8 cellular contexts compared by ENCODE assay signal in genomic region chr19:17305211-17305516, GRCh38. TPM values are rescaled to one million over a fixed set of nuclear protein-coding genes. Genes with fewer than 3 reads are reported as not detected.
A peak's percentile ranks its signal among the peaks of the same experiment; 100 is the strongest.
DNase-seq lines count a peak whose midpoint lies in the region; ATAC-seq and TF ChIP-seq lines count a peak whose summit lies in the region.

No MANE protein-coding gene starts in this region.

- H3K4me3 ChIP-seq in AG09309 (ENCODE audit: control insufficient read depth, low read depth, low read length), result peak overlapping the region; percentile 77
- peak overlapping the region; percentile 89 for H3K4me3 ChIP-seq in Jurkat, Clone E6-1 (ENCODE audit: low read length)
- peak overlapping the region; percentile 89 for H3K4me3 ChIP-seq in choroid plexus epithelial cell (ENCODE audit: low read depth, low read length)

- no peaks in the 10 kb centered on the region for H3K36me3 Mint-ChIP-seq in natural killer cell

- H3K9me3 Mint-ChIP-seq in natural killer cell, result no peaks in the 10 kb centered on the region

- no peaks in the 10 kb centered on the region for H3K27me3 Mint-ChIP-seq in natural killer cell (ENCODE audit: low read depth in 2 of 2)

- H3K4me3 Mint-ChIP-seq in natural killer cell, result peak overlapping the region; percentile 82

- intact Hi-C loops in natural killer cell (cut with micrococcal nuclease), result loop anchor here (1.0 kb wide), 1 partner anchor 38 kb away; the partner anchor contains the start of gene BABAM1

- ATAC-seq in natural killer cell (no peak), GM18519 (IDR thresholded peaks at IDR 0.05; ENCODE audit: low FRiP score, unreplicated experiment) (no peak)

- H3K27ac Mint-ChIP-seq in natural killer cell, result peak overlapping the region; percentile 81 to 89

- H3K4me1 Mint-ChIP-seq in natural killer cell, result peaks cover 27 to 44% of the 10 kb centered on the region in 2 donors

- DNase-seq in AG09309 (ENCODE audit: low read depth) (no peak), choroid plexus epithelial cell (ENCODE audit: low read depth) (no peak), natural killer cell (no peak), NCI-H1436 (lab: John Stamatoyannopoulos, UW) (no peak), globus pallidus (ENCODE audit: low spot score) (no peak), GOT3 (lab: John Stamatoyannopoulos, UW) (no peak)
- no peak for DNase-seq in Jurkat, Clone E6-1 (ENCODE audit: low read depth, low spot score)

- TF ChIP-seq CTCF in AG09309 (IDR thresholded peaks at IDR 0.05; ENCODE audit: control insufficient read depth, insufficient read depth, low read depth, low read length, missing control alignments), result no peak
- TF ChIP-seq CTCF in choroid plexus epithelial cell (conservative IDR thresholded peaks at IDR 0.05; ENCODE audit: low read depth, low read length), result no peak
- no peak for TF ChIP-seq CTCF in natural killer cell (IDR thresholded peaks at IDR 0.05)

RNA-seq across cellular contexts. Expression of gene MRPL34, which starts 0.5 kb away (rescaled TPM):
- polyA plus RNA-seq in Jurkat, Clone E6-1 (2012; ENCODE audit: insufficient read depth, insufficient read length), result 152 TPM
- 10 to 100 TPM; 26.9 to 40.8 (median 39.4) TPM for total RNA-seq in natural killer cell

RNA-seq across cellular contexts. Expression of gene ABHD8, which starts 1.9 kb away (rescaled TPM):
- polyA plus RNA-seq in Jurkat, Clone E6-1 (2012; ENCODE audit: insufficient read depth, insufficient read length), result 11.7 TPM
- total RNA-seq in natural killer cell, result 1 to 10 TPM; 7.5 to 10.0 (median 9.7) TPM

RNA-seq across cellular contexts. Expression of gene DDA1, which starts 4.2 kb away (rescaled TPM):
- 89.4 TPM for polyA plus RNA-seq in Jurkat, Clone E6-1 (2012; ENCODE audit: insufficient read depth, insufficient read length)
- total RNA-seq in natural killer cell, result 10 to 100 TPM; 32.2 to 42.5 (median 37.7) TPM

RNA-seq across cellular contexts. Expression of gene ANKLE1, which starts 23.5 kb away (rescaled TPM):
- polyA plus RNA-seq in Jurkat, Clone E6-1 (2012; ENCODE audit: insufficient read depth, insufficient read length), result 7.3 TPM
- 1 to 10 TPM; 1.3 to 3.6 (median 2.0) TPM for total RNA-seq in natural killer cell

RNA-seq across cellular contexts. Expression of gene ANO8, which starts 29.5 kb away (rescaled TPM):
- polyA plus RNA-seq in Jurkat, Clone E6-1 (2012; ENCODE audit: insufficient read depth, insufficient read length), result 11.2 TPM
- 10 to 100 TPM; 18.5 to 24.7 (median 19.1) TPM for total RNA-seq in natural killer cell
